8 cellular contexts compared by ENCODE assay signal in the genomic region with DNA sequence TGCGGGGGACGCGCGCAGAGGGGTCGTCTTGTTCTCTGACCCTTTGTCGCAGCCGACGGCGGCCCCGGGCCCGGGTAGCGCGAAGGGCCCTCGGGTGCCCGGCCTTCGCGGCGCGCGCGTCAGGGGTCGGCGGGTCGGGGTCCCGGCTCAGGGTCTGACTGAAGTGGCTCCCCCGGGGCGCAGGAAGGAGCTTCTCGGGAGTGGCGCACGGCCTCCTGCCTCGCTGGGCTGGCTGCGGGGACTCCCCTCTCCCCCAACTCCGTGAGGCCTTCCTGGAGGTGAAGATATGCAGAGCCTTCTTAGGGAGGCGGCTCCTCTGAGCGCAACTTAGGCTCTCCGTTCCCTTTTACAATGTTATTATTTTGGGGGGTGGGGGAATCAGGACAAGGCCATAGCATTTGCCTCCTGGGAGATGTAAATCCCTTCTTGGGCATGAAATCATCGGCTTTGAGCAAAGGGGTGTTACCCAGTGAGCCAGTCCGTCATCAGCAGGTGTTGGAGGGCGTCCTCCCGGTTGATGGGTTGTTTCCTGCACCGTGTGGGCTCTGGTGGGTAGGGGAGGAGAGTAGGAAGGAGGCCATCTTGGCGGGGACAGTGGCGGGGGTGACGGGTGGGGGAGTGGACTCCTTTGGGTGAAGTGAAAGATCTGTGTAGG. TPM values are rescaled to one million over a fixed set of nuclear protein-coding genes. Genes with fewer than 3 reads are reported as not detected.
DNase-seq lines count a peak whose midpoint lies in the region; ATAC-seq, FAIRE-seq and TF ChIP-seq lines count a peak whose summit lies in the region.

No MANE protein-coding gene starts in this region.

- H3K9me3 ChIP-seq in pancreas (no peaks in the 10 kb centered on the region), upper lobe of left lung (no peaks in the 10 kb centered on the region)

- intact Hi-C loops in head of caudate nucleus (cut with DNase I) = no loop called here
- intact Hi-C loops in pancreas (cut with DNase I) = loop anchor here in 1 of 3 donors (5.0 kb wide), 1 partner anchor 65 kb away; no protein-coding TSS in a partner anchor

- H3K27me3 ChIP-seq in pancreas (no peaks in the 10 kb centered on the region), upper lobe of left lung (no peaks in the 10 kb centered on the region)

- H3K27me3 Mint-ChIP-seq in IgD-negative memory B cell = no peaks in the 10 kb centered on the region
- no peaks in the 10 kb centered on the region for H3K27me3 Mint-ChIP-seq in activated naive CD4-positive, alpha-beta T cell treated with anti-CD3 and anti-CD28 coated beads, Interleukin-2, amount 10 ng/mL, durations not matched to agents 7 days and 5 days

- peak overlapping the region; percentile 93 to 95 (median 93) for H3K27ac ChIP-seq in pancreas
- peak overlapping the region; percentile 91 to 99 (median 97) for H3K27ac ChIP-seq in upper lobe of left lung

- peak overlapping the region; percentile 68 to 96 (median 92) for H3K4me3 Mint-ChIP-seq in IgD-negative memory B cell
- peak overlapping the region; percentile 100 for H3K4me3 Mint-ChIP-seq in activated naive CD4-positive, alpha-beta T cell treated with anti-CD3 and anti-CD28 coated beads, Interleukin-2, amount 10 ng/mL, durations not matched to agents 7 days and 5 days

- H3K4me1 ChIP-seq in pancreas (peaks cover 0 to 6% (median 2%) of the 10 kb centered on the region in 3 donors), upper lobe of left lung (peaks cover 22 to 46% (median 32%) of the 10 kb centered on the region in 4 donors)

- DNase-seq in DMS53 treated with DMSO at 0.1 percent for 48 hours (lab: John Stamatoyannopoulos, UW; ENCODE audit: unreplicated experiment) = peak; percentile 51
- DNase-seq in SHP77 treated with DMSO at 0.1 percent for 48 hours (lab: John Stamatoyannopoulos, UW) = peak; percentile 40
- peak; percentile 87 for DNase-seq in activated naive CD4-positive, alpha-beta T cell treated with anti-CD3 and anti-CD28 coated beads, Interleukin-2, amount 10 ng/mL, durations not matched to agents 7 days and 5 days
- DNase-seq in head of caudate nucleus = peak in 37 of 42 donors; percentile 16 to 76 (median 52)
- DNase-seq in pancreas = peak; percentile 47 to 87 (median 60)
- peak; percentile 44 to 62 for DNase-seq in upper lobe of left lung

- H3K4me3 ChIP-seq in pancreas (peak overlapping the region; percentile 84 to 93 (median 92)), upper lobe of left lung (peak overlapping the region; percentile 65 to 100 (median 92))

- peak in 2 of 4 donors; percentile 2 to 34 for TF ChIP-seq POLR2A in upper lobe of left lung (IDR thresholded peaks at IDR 0.05)

- 0 to 1% methylated on average over 20 to 44 of the region's 44 CpGs for WGBS in pancreas, 2 donors
- 0% methylated on average over 12 to 17 of the region's 44 CpGs for WGBS in upper lobe of left lung, 2 donors

- no peak for FAIRE-seq in pancreas (lab: Jason Lieb, UNC)

- H3K9me3 Mint-ChIP-seq in IgD-negative memory B cell = no peaks in the 10 kb centered on the region
- no peaks in the 10 kb centered on the region for H3K9me3 Mint-ChIP-seq in activated naive CD4-positive, alpha-beta T cell treated with anti-CD3 and anti-CD28 coated beads, Interleukin-2, amount 10 ng/mL, durations not matched to agents 7 days and 5 days

- H3K4me1 Mint-ChIP-seq in IgD-negative memory B cell = peaks cover 17 to 29% (median 25%) of the 10 kb centered on the region in 3 donors
- H3K4me1 Mint-ChIP-seq in activated naive CD4-positive, alpha-beta T cell treated with anti-CD3 and anti-CD28 coated beads, Interleukin-2, amount 10 ng/mL, durations not matched to agents 7 days and 5 days = peaks cover 64% of the 10 kb centered on the region

- TF ChIP-seq CTCF in pancreas (IDR thresholded peaks at IDR 0.05) (no peak), upper lobe of left lung (IDR thresholded peaks at IDR 0.05) (no peak)

- ATAC-seq in GM21576 (IDR thresholded peaks at IDR 0.05; ENCODE audit: unreplicated experiment) = peak; percentile 27
- ATAC-seq in pancreas = peak; percentile 6 to 31 (median 20)
- ATAC-seq in upper lobe of left lung (ENCODE audit: low FRiP score in 2 of 2) = peak; percentile 27

- no peak for TF ChIP-seq EP300 in upper lobe of left lung (IDR thresholded peaks at IDR 0.05)

- CTCF ChIA-PET in activated naive CD4-positive, alpha-beta T cell treated with anti-CD3 and anti-CD28 coated beads, Interleukin-2, amount 10 ng/mL, durations not matched to agents 7 days and 5 days (lab: Charles Lee) = interaction anchor here (0.7 to 5.8 kb wide), 14 partner anchors 11 to 321 kb away, joined by 3 to 108 read pairs (median 6); no protein-coding TSS in a partner anchor

- H3K36me3 Mint-ChIP-seq in IgD-negative memory B cell = peaks cover 3% of the 10 kb centered on the region
- peaks cover 17% of the 10 kb centered on the region for H3K36me3 Mint-ChIP-seq in activated naive CD4-positive, alpha-beta T cell treated with anti-CD3 and anti-CD28 coated beads, Interleukin-2, amount 10 ng/mL, durations not matched to agents 7 days and 5 days

- H3K36me3 ChIP-seq in pancreas (no peaks in the 10 kb centered on the region), upper lobe of left lung (no peaks in the 10 kb centered on the region)

- H3K27ac Mint-ChIP-seq in IgD-negative memory B cell = peak overlapping the region; percentile 74 to 94 (median 94)
- peak overlapping the region; percentile 99 for H3K27ac Mint-ChIP-seq in activated naive CD4-positive, alpha-beta T cell treated with anti-CD3 and anti-CD28 coated beads, Interleukin-2, amount 10 ng/mL, durations not matched to agents 7 days and 5 days

RNA-seq across cellular contexts. Expression of gene CDS2, which starts 0.5 kb away (rescaled TPM):
- polyA plus RNA-seq in IgD-negative memory B cell (42.3 TPM), pancreas (10 to 100 TPM in 1 of 2 donors, 1 to 10 TPM in 1; 4.6 to 11.8 TPM)
- total RNA-seq in pancreas (10 to 100 TPM; 12.7 to 27.1 (median 15.8) TPM), upper lobe of left lung (10 to 100 TPM; 26.2 to 64.0 (median 40.6) TPM)

RNA-seq across cellular contexts. Expression of gene PCNA, which starts 7.6 kb away (rescaled TPM):
- polyA plus RNA-seq in IgD-negative memory B cell (42.1 TPM), pancreas (10 to 100 TPM; 13.9 to 27.4 TPM)
- total RNA-seq in pancreas (10 to 100 TPM; 10.9 to 23.2 (median 16.8) TPM), upper lobe of left lung (10 to 100 TPM; 15.5 to 55.9 (median 42.3) TPM)

RNA-seq across cellular contexts. Expression of gene TMEM230, which starts 14.5 kb away (rescaled TPM):
- polyA plus RNA-seq in IgD-negative memory B cell (183 TPM), pancreas (10 to 100 TPM; 76.3 to 98.8 TPM)
- total RNA-seq in pancreas (10 to 100 TPM; 28.2 to 49.7 (median 43.4) TPM), upper lobe of left lung (10 to 100 TPM; 24.5 to 88.1 (median 70.0) TPM)

Comparison
In these comparisons a context has a peak if more than half of its experiments do, and no peak if none do; other contexts are left out.
1. Peak in every context shown above with its lines: DNase-seq, ATAC-seq, H3K4me3 ChIP-seq and H3K27ac ChIP-seq.